ENCODE assay signal across 18 cellular contexts in the genomic region with DNA sequence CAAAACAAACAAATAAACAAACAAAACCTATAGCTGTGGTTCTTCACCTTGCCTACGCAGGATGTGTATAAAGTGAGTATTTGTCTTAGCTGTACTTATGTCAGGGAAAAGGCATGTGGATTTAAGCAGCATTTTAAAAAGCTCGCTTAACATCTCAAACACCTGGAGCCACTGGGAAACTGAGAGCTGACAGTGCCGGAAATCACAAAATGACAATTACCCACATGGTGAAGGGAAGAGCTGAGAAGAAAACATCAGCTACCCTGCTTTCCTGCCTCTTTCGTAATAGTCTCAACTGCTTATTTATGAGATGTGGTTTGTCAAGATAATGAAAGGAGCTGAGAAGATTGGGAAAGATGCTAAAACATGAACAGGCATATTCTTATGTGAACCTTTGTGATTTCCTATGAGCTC. TPM values are rescaled to one million over a fixed set of nuclear protein-coding genes. Genes with fewer than 3 reads are reported as not detected.
A peak's percentile ranks its signal among the peaks of the same experiment; 100 is the strongest.
DNase-seq lines count a peak whose midpoint lies in the region; ATAC-seq and TF ChIP-seq lines count a peak whose summit lies in the region.
"Had no signal": no experiment of that assay in that cellular context is flagged by ENCODE, and none has a peak within 500 bp of the region (broad histone marks: within the 10 kb centered on the region; RNA-seq: fewer than 3 reads in every experiment).

No MANE protein-coding gene starts in this region.

- H3K4me1 ChIP-seq in naive thymus-derived CD4-positive, alpha-beta T cell (ENCODE audit: control insufficient read depth in 2 of 2, insufficient read depth in 2 of 2, low read length in 2 of 2), result peaks cover 0 to 15% of the 10 kb centered on the region in 2 donors

- no peaks in the 10 kb centered on the region for H3K9me3 Mint-ChIP-seq in CD4-positive, alpha-beta T cell
- H3K9me3 Mint-ChIP-seq in naive thymus-derived CD4-positive, alpha-beta T cell, result peaks cover 0 to 13% (median 2%) of the 10 kb centered on the region in 11 donors

- TF ChIP-seq CTCF in CD4-positive, alpha-beta T cell (IDR thresholded peaks at IDR 0.05), result no peak
- no peak for TF ChIP-seq CTCF in VCaP (conservative IDR thresholded peaks at IDR 0.05)

- peak; percentile 39 for ATAC-seq in CD4-positive, alpha-beta T cell (ENCODE audit: poor library complexity)
- ATAC-seq in naive thymus-derived CD4-positive, alpha-beta T cell, result peak; percentile 55
- ATAC-seq in HG02938 (IDR thresholded peaks at IDR 0.05; ENCODE audit: unreplicated experiment), result no peak
- ATAC-seq: activated CD8-positive, alpha-beta T cell treated with anti-CD3 and anti-CD28 coated beads for 36 hours; sciatic nerve had no signal

- CTCF ChIA-PET in CD4-positive, alpha-beta T cell (lab: Charles Lee), result no interaction called here
- CTCF ChIA-PET in naive thymus-derived CD4-positive, alpha-beta T cell (lab: Charles Lee), result interaction anchor here (0.5 kb wide), 1 partner anchor 50 kb away, joined by 3 read pairs; no protein-coding TSS in a partner anchor

- no peak overlapping the region for H3K4me3 ChIP-seq in naive thymus-derived CD4-positive, alpha-beta T cell (ENCODE audit: low read length)

- intact Hi-C loops in CD4-positive, alpha-beta T cell (cut with DNase I, micrococcal nuclease), result no loop called here
- intact Hi-C loops in naive thymus-derived CD4-positive, alpha-beta T cell (cut with micrococcal nuclease), result no loop called here

- no peaks in the 10 kb centered on the region for H3K36me3 Mint-ChIP-seq in CD4-positive, alpha-beta T cell (ENCODE audit: low read depth)
- peaks cover 0 to 2% (median 0%) of the 10 kb centered on the region in 5 donors for H3K36me3 Mint-ChIP-seq in naive thymus-derived CD4-positive, alpha-beta T cell

- H3K27ac Mint-ChIP-seq in CD4-positive, alpha-beta T cell, result peak overlapping the region; percentile 72
- H3K27ac Mint-ChIP-seq in naive thymus-derived CD4-positive, alpha-beta T cell, result peak overlapping the region; percentile 48 to 91 (median 76)
- H3K27ac Mint-ChIP-seq: activated CD8-positive, alpha-beta T cell treated with anti-CD3 and anti-CD28 coated beads for 36 hours; nephron progenitor cell had no signal

- no peak for DNase-seq in CD4-positive, alpha-beta T cell
- peak in 3 of 9 donors; percentile 11 to 24 (median 18) for DNase-seq in naive thymus-derived CD4-positive, alpha-beta T cell
- DNase-seq in medulla oblongata (ENCODE audit: extremely low spot score), result no peak
- no peak for DNase-seq in NCI-H446 treated with DMSO at 0.1 percent for 48 hours (lab: John Stamatoyannopoulos, UW)
- DNase-seq: activated CD8-positive, alpha-beta T cell treated with anti-CD3 and anti-CD28 coated beads for 36 hours; activated effector memory CD4-positive, alpha-beta T cell treated with Interleukin-2 at 50 U/mL for 16 hours; Caco-2; HCEC 1CT; NCI-H1105; NCI-H2227 treated with DMSO at 0.1 percent for 48 hours; nephron progenitor cell; SW 1271 had no signal

- POLR2A ChIA-PET in CD4-positive, alpha-beta T cell (lab: Charles Lee), result interaction anchor here (0.8 to 2.6 kb wide), 4 partner anchors 8 to 18 kb away, joined by 3 to 26 read pairs (median 3); no protein-coding TSS in a partner anchor
- POLR2A ChIA-PET in naive thymus-derived CD4-positive, alpha-beta T cell (lab: Charles Lee), result interaction anchor here (1.0 to 1.4 kb wide), 2 partner anchors 15 to 19 kb away, joined by 4 to 6 read pairs; no protein-coding TSS in a partner anchor

- H3K27me3 ChIP-seq in CD4-positive, alpha-beta T cell (ENCODE audit: control insufficient read depth, insufficient read depth, low read length), result no peaks in the 10 kb centered on the region
- no peaks in the 10 kb centered on the region for H3K27me3 ChIP-seq in naive thymus-derived CD4-positive, alpha-beta T cell (ENCODE audit: control insufficient read depth in 2 of 2, insufficient read depth in 2 of 2, low read length in 2 of 2)

- H3K36me3 ChIP-seq in KOPT-K1 (ENCODE audit: insufficient read depth, low read length), result no peaks in the 10 kb centered on the region
- H3K36me3 ChIP-seq in naive thymus-derived CD4-positive, alpha-beta T cell (ENCODE audit: control insufficient read depth in 2 of 3, insufficient read depth in 3 of 3, low read length in 3 of 3), result no peaks in the 10 kb centered on the region

- H3K27me3 Mint-ChIP-seq in CD4-positive, alpha-beta T cell, result no peaks in the 10 kb centered on the region
- H3K27me3 Mint-ChIP-seq in naive thymus-derived CD4-positive, alpha-beta T cell, result peaks cover 0 to 7% (median 0%) of the 10 kb centered on the region in 5 donors
- H3K27me3 Mint-ChIP-seq: activated CD8-positive, alpha-beta T cell treated with anti-CD3 and anti-CD28 coated beads for 36 hours had no signal

- no peak overlapping the region for H3K27ac ChIP-seq in CD4-positive, alpha-beta T cell (ENCODE audit: low read depth, low read length)
- peak overlapping the region; percentile 42 for H3K27ac ChIP-seq in KOPT-K1 (ENCODE audit: low read depth, low read length, poor library complexity, severe bottlenecking)
- H3K27ac ChIP-seq in VCaP, result peak overlapping the region; percentile 82; the same call in 1 of the 2 replicates
- H3K27ac ChIP-seq in naive thymus-derived CD4-positive, alpha-beta T cell (ENCODE audit: low read depth, low read length), result peak overlapping the region; percentile 51

- H3K4me1 Mint-ChIP-seq in CD4-positive, alpha-beta T cell (ENCODE audit: low read depth), result peaks cover 49% of the 10 kb centered on the region
- H3K4me1 Mint-ChIP-seq in naive thymus-derived CD4-positive, alpha-beta T cell, result peaks cover 15 to 46% (median 35%) of the 10 kb centered on the region in 7 donors

- peak overlapping the region; percentile 12 for H3K4me3 Mint-ChIP-seq in CD4-positive, alpha-beta T cell
- peak overlapping the region in 9 of 10 donors; percentile 2 to 63 (median 43) for H3K4me3 Mint-ChIP-seq in naive thymus-derived CD4-positive, alpha-beta T cell
- H3K4me3 Mint-ChIP-seq: activated CD8-positive, alpha-beta T cell treated with anti-CD3 and anti-CD28 coated beads for 36 hours; nephron progenitor cell had no signal

- no peaks in the 10 kb centered on the region for H3K9me3 ChIP-seq in CD4-positive, alpha-beta T cell (ENCODE audit: control insufficient read depth, low read length)
- H3K9me3 ChIP-seq in KOPT-K1 (ENCODE audit: insufficient read depth, low read length, poor library complexity, severe bottlenecking), result no peaks in the 10 kb centered on the region
- no peaks in the 10 kb centered on the region for H3K9me3 ChIP-seq in naive thymus-derived CD4-positive, alpha-beta T cell (ENCODE audit: control insufficient read depth in 2 of 3, low read length in 3 of 3)
- H3K9me3 ChIP-seq: Caco-2 had no signal

RNA-seq across cellular contexts. Expression of a gene that starts 31.1 kb away (rescaled TPM):
- not detected for total RNA-seq in CD4-positive, alpha-beta T cell
- not detected for total RNA-seq in naive thymus-derived CD4-positive, alpha-beta T cell
- polyA plus RNA-seq in naive thymus-derived CD4-positive, alpha-beta T cell, result not detected
- total RNA-seq: activated CD8-positive, alpha-beta T cell treated with anti-CD3 and anti-CD28 coated beads for 36 hours; HT-29; OCI-LY7; sciatic nerve had no signal

RNA-seq across cellular contexts. Expression of a gene that starts 46.7 kb away (rescaled TPM):
- 10 to 100 TPM; 41.0 to 42.9 TPM for total RNA-seq in CD4-positive, alpha-beta T cell
- 100 to 1,000 TPM in 2 of 5 experiments, 10 to 100 TPM in 3; 54.6 to 126 (median 78.4) TPM for total RNA-seq in naive thymus-derived CD4-positive, alpha-beta T cell
- 100 to 1,000 TPM; 167 to 181 TPM for polyA plus RNA-seq in naive thymus-derived CD4-positive, alpha-beta T cell
